Comparison of ENCODE assay signal across 1 cellular context in the genomic region with DNA sequence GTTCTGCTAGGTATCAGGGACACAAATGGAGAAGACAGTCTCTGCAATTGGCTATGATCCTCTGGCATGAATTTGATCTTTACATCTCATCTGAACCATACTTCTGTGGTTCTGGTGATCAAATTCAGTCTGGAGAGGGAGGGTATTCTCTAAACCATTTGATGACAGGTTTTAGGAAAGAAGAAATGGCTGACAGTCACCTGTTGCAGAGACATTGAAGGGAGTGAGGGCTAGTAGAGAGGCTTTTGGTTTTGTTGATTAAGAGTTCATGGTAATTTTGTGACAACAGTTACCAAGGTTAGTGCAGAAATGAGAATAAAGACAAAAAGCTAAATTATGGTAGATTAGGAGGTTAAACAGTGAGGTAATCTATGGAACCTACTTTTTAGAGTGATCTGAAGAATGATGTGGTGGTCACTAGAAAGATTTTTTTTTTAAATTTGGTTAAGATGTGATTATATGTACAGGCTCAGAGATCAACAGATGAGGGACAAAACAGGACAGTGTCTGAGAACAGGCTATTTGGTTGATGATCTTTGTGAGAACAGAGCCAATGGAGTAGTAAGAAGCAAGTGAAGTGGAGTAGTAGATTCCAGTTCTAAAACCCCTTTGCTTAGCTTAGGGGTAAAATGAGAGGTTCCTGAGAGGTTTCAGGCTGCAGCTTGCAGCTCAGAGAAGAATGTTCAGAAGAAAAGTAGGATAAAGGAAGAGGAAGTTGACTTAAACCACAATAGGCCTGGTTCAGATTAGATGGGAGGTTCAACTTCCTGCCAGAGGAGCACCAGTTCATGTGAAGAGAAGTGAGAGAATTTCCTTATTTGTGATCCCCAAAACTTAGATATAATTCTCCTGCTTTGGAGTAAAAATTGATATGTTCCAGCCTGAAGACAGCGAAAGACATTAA.
TF ChIP-seq lines count a peak whose summit lies in the region.

No MANE protein-coding gene starts in this region.

TF ChIP-seq in K562, 482 proteins besides CTCF, POLR2A, EP300 and RAD21 (continued from another document and continues in another):
- TF ChIP-seq ARID4B (CRISPR knock-in tag; IDR thresholded peaks at IDR 0.05): no peak
- peak; percentile 52 for TF ChIP-seq HDAC3 (IDR thresholded peaks at IDR 0.05; ENCODE audit: borderline replicate concordance, partially characterized antibody)
- TF ChIP-seq, protein P1, sequence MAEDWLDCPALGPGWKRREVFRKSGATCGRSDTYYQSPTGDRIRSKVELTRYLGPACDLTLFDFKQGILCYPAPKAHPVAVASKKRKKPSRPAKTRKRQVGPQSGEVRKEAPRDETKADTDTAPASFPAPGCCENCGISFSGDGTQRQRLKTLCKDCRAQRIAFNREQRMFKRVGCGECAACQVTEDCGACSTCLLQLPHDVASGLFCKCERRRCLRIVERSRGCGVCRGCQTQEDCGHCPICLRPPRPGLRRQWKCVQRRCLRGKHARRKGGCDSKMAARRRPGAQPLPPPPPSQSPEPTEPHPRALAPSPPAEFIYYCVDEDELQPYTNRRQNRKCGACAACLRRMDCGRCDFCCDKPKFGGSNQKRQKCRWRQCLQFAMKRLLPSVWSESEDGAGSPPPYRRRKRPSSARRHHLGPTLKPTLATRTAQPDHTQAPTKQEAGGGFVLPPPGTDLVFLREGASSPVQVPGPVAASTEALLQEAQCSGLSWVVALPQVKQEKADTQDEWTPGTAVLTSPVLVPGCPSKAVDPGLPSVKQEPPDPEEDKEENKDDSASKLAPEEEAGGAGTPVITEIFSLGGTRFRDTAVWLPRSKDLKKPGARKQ (CRISPR knock-in tag; IDR thresholded peaks at IDR 0.05): no peak
- TF ChIP-seq, protein P2, sequence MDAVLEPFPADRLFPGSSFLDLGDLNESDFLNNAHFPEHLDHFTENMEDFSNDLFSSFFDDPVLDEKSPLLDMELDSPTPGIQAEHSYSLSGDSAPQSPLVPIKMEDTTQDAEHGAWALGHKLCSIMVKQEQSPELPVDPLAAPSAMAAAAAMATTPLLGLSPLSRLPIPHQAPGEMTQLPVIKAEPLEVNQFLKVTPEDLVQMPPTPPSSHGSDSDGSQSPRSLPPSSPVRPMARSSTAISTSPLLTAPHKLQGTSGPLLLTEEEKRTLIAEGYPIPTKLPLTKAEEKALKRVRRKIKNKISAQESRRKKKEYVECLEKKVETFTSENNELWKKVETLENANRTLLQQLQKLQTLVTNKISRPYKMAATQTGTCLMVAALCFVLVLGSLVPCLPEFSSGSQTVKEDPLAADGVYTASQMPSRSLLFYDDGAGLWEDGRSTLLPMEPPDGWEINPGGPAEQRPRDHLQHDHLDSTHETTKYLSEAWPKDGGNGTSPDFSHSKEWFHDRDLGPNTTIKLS (IDR thresholded peaks at IDR 0.05; ENCODE audit: borderline replicate concordance, low read depth): no peak
- peak; percentile 76; the same call in 1 of the 2 replicates for TF ChIP-seq NFRKB (IDR thresholded peaks at IDR 0.05; ENCODE audit: low read depth)
- TF ChIP-seq ETV1 (tag; conservative IDR thresholded peaks at IDR 0.05; ENCODE audit: low read depth): peak; percentile 38
- no peak for TF ChIP-seq TAF15 (IDR thresholded peaks at IDR 0.05; ENCODE audit: low read depth, low read length)
- TF ChIP-seq EHMT2 (IDR thresholded peaks at IDR 0.05): no peak
- no peak for TF ChIP-seq POLR3A (IDR thresholded peaks at IDR 0.05; ENCODE audit: borderline replicate concordance, extremely low read depth, insufficient read depth, insufficient read length)
- TF ChIP-seq ARHGAP35 (IDR thresholded peaks at IDR 0.05; ENCODE audit: partially characterized antibody): no peak
- TF ChIP-seq ZZZ3 (IDR thresholded peaks at IDR 0.05): no peak
- TF ChIP-seq, protein P3, sequence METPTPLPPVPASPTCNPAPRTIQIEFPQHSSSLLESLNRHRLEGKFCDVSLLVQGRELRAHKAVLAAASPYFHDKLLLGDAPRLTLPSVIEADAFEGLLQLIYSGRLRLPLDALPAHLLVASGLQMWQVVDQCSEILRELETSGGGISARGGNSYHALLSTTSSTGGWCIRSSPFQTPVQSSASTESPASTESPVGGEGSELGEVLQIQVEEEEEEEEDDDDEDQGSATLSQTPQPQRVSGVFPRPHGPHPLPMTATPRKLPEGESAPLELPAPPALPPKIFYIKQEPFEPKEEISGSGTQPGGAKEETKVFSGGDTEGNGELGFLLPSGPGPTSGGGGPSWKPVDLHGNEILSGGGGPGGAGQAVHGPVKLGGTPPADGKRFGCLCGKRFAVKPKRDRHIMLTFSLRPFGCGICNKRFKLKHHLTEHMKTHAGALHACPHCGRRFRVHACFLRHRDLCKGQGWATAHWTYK (CRISPR knock-in tag; IDR thresholded peaks at IDR 0.05): no peak
- TF ChIP-seq MED1 (CRISPR knock-in tag; IDR thresholded peaks at IDR 0.05; ENCODE audit: borderline replicate concordance): no peak
- TF ChIP-seq FOXM1 (IDR thresholded peaks at IDR 0.05; ENCODE audit: low read depth): no peak
- no peak for TF ChIP-seq FOXM1 (CRISPR knock-in tag; IDR thresholded peaks at IDR 0.05; ENCODE audit: low read depth)
- peak; percentile 42 for TF ChIP-seq POLR2B (IDR thresholded peaks at IDR 0.05; ENCODE audit: low read depth, partially characterized antibody)
- no peak for TF ChIP-seq FOXA3 (CRISPR knock-in tag; conservative IDR thresholded peaks at IDR 0.05 in 1 of 2, IDR thresholded peaks at IDR 0.05 in 1 of 2)
- TF ChIP-seq NUFIP1 (IDR thresholded peaks at IDR 0.05; ENCODE audit: partially characterized antibody): no peak
- TF ChIP-seq RBM22 (IDR thresholded peaks at IDR 0.05; ENCODE audit: low read depth, low read length, poor library complexity, severe bottlenecking): no peak
- TF ChIP-seq NFYB (IDR thresholded peaks at IDR 0.05; ENCODE audit: extremely low read depth, insufficient read length): no peak
- TF ChIP-seq NFE2L1 (tag; IDR thresholded peaks at IDR 0.05; ENCODE audit: borderline replicate concordance, low read depth): no peak
- peak; percentile 36 for TF ChIP-seq TAF1 (IDR thresholded peaks at IDR 0.05; ENCODE audit: control insufficient read depth, extremely low read depth, insufficient read depth, low read length, severe bottlenecking)
- no peak for TF ChIP-seq HNRNPK (IDR thresholded peaks at IDR 0.05; ENCODE audit: low read depth, low read length, poor library complexity, severe bottlenecking)
- TF ChIP-seq SLC30A9 (CRISPR knock-in tag; IDR thresholded peaks at IDR 0.05): no peak
- TF ChIP-seq, protein P4, sequence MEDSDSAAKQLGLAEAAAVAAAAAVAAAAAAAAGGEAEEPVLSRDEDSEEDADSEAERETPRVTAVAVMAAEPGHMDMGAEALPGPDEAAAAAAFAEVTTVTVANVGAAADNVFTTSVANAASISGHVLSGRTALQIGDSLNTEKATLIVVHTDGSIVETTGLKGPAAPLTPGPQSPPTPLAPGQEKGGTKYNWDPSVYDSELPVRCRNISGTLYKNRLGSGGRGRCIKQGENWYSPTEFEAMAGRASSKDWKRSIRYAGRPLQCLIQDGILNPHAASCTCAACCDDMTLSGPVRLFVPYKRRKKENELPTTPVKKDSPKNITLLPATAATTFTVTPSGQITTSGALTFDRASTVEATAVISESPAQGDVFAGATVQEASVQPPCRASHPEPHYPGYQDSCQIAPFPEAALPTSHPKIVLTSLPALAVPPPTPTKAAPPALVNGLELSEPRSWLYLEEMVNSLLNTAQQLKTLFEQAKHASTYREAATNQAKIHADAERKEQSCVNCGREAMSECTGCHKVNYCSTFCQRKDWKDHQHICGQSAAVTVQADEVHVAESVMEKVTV (CRISPR knock-in tag; IDR thresholded peaks at IDR 0.05): no peak
- TF ChIP-seq CCNT2 (IDR thresholded peaks at IDR 0.05; ENCODE audit: borderline replicate concordance, extremely low read depth, insufficient read length, low read depth, low read length): no peak
- no peak for TF ChIP-seq ATF4 (CRISPR knock-in tag; IDR thresholded peaks at IDR 0.05)
- no peak for TF ChIP-seq THRAP3 (IDR thresholded peaks at IDR 0.05; ENCODE audit: borderline replicate concordance)
- no peak for TF ChIP-seq HDAC2 (IDR thresholded peaks at IDR 0.05)
- peak; percentile 56; the same call in 1 of the 2 replicates for TF ChIP-seq POLR2H (tag; IDR thresholded peaks at IDR 0.05; ENCODE audit: low read depth)
- peak; percentile 6; the same call in 1 of the 2 replicates for TF ChIP-seq ZNF263 (CRISPR knock-in tag; IDR thresholded peaks at IDR 0.05; ENCODE audit: borderline replicate concordance)
- TF ChIP-seq GABPA (tag; conservative IDR thresholded peaks at IDR 0.05; ENCODE audit: low read depth): peak; percentile 73
- TF ChIP-seq NFXL1 (CRISPR knock-in tag; IDR thresholded peaks at IDR 0.05): no peak
- no peak for TF ChIP-seq SUPT5H (IDR thresholded peaks at IDR 0.05)
- TF ChIP-seq ZBTB5 (IDR thresholded peaks at IDR 0.05): no peak
- TF ChIP-seq, protein P5, sequence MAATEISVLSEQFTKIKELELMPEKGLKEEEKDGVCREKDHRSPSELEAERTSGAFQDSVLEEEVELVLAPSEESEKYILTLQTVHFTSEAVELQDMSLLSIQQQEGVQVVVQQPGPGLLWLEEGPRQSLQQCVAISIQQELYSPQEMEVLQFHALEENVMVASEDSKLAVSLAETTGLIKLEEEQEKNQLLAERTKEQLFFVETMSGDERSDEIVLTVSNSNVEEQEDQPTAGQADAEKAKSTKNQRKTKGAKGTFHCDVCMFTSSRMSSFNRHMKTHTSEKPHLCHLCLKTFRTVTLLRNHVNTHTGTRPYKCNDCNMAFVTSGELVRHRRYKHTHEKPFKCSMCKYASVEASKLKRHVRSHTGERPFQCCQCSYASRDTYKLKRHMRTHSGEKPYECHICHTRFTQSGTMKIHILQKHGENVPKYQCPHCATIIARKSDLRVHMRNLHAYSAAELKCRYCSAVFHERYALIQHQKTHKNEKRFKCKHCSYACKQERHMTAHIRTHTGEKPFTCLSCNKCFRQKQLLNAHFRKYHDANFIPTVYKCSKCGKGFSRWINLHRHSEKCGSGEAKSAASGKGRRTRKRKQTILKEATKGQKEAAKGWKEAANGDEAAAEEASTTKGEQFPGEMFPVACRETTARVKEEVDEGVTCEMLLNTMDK (IDR thresholded peaks at IDR 0.05; ENCODE audit: borderline replicate concordance, insufficient read depth, low read depth, low read length, poor library complexity, severe bottlenecking): no peak
- no peak for TF ChIP-seq CBFA2T2 (conservative IDR thresholded peaks at IDR 0.05)
- no peak for TF ChIP-seq SIN3B (IDR thresholded peaks at IDR 0.05; ENCODE audit: low read depth)
- no peak for TF ChIP-seq CBX2 (IDR thresholded peaks at IDR 0.05; ENCODE audit: insufficient read depth, low read length, poor library complexity, severe bottlenecking)
- TF ChIP-seq ESRRA (IDR thresholded peaks at IDR 0.05; ENCODE audit: borderline replicate concordance, low read depth): no peak; the same call in 1 of the 2 replicates
- TF ChIP-seq, protein P6, sequence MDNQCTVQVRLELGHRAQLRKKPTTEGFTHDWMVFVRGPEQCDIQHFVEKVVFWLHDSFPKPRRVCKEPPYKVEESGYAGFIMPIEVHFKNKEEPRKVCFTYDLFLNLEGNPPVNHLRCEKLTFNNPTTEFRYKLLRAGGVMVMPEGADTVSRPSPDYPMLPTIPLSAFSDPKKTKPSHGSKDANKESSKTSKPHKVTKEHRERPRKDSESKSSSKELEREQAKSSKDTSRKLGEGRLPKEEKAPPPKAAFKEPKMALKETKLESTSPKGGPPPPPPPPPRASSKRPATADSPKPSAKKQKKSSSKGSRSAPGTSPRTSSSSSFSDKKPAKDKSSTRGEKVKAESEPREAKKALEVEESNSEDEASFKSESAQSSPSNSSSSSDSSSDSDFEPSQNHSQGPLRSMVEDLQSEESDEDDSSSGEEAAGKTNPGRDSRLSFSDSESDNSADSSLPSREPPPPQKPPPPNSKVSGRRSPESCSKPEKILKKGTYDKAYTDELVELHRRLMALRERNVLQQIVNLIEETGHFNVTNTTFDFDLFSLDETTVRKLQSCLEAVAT (IDR thresholded peaks at IDR 0.05): peak; percentile 54 to 68; a peak in 2 of 4 replicates
- no peak for TF ChIP-seq ZNF551 (CRISPR knock-in tag; IDR thresholded peaks at IDR 0.05)
